In genomic region chr1:32742132-32742947, GRCh38 we compare ENCODE assay signal across 8 cellular contexts. TPM values are rescaled to one million over a fixed set of nuclear protein-coding genes. Genes with fewer than 3 reads are reported as not detected.
DNase-seq lines count a peak whose midpoint lies in the region; ATAC-seq and TF ChIP-seq lines count a peak whose summit lies in the region.

No MANE protein-coding gene starts in this region.

- CTCF ChIA-PET in T-cell (lab: Charles Lee), result no interaction called here

- H3K27me3 ChIP-seq in parathyroid adenoma (ENCODE audit: control insufficient read depth, insufficient read depth, low read length), result no peaks in the 10 kb centered on the region

- H3K4me1 Mint-ChIP-seq in T-cell, result no peaks in the 10 kb centered on the region

- H3K4me3 ChIP-seq in GM08714 (ENCODE audit: low read length) (0 out of 2 replicates have a peak overlapping the region, but pooled peaks have one; percentile 27), foreskin fibroblast (ENCODE audit: low read depth in 1 of 2, low read length in 2 of 2) (peak overlapping the region; percentile 72 to 74), parathyroid adenoma (ENCODE audit: low read depth, low read length) (peak overlapping the region; percentile 84)

- DNase-seq in T-cell (no peak), foreskin fibroblast (no peak), 8988T (no peak), KG1 (lab: John Stamatoyannopoulos, UW) (no peak), erythroblast (lab: John Stamatoyannopoulos, UW) (no peak)

- peak overlapping the region; percentile 82 for H3K4me2 ChIP-seq in parathyroid adenoma (ENCODE audit: low read length)

- no peaks in the 10 kb centered on the region for H3K9me3 ChIP-seq in parathyroid adenoma (ENCODE audit: control insufficient read depth, low read length)

- no peaks in the 10 kb centered on the region for H3K9me3 Mint-ChIP-seq in T-cell

- H3K36me3 ChIP-seq in parathyroid adenoma (ENCODE audit: control insufficient read depth, insufficient read depth, low read length), result no peaks in the 10 kb centered on the region

- no peaks in the 10 kb centered on the region for H3K36me3 Mint-ChIP-seq in T-cell

- H3K27ac Mint-ChIP-seq in T-cell, result peak overlapping the region in 1 of 2 donors; percentile 15

- POLR2A ChIA-PET in T-cell (lab: Charles Lee), result no interaction called here

- peaks cover 2% of the 10 kb centered on the region for H3K79me2 ChIP-seq in parathyroid adenoma

- peak in 2 of 4 experiments; percentile 16 to 19 for ATAC-seq in T-cell (replicated peaks in 1 of 4)
- ATAC-seq in HG02798 (IDR thresholded peaks at IDR 0.05; ENCODE audit: poor library complexity, unreplicated experiment), result no peak

- TF ChIP-seq CTCF in foreskin fibroblast (IDR thresholded peaks at IDR 0.05; ENCODE audit: low read depth, low read length) (no peak), parathyroid adenoma (IDR thresholded peaks at IDR 0.05) (no peak)

- H3K4me3 Mint-ChIP-seq in T-cell, result peak overlapping the region; percentile 52 to 70 (median 66)

- peaks cover 6 to 30% of the 10 kb centered on the region in 2 donors for H3K27me3 Mint-ChIP-seq in T-cell

- TF ChIP-seq POLR2A in erythroblast (IDR thresholded peaks at IDR 0.05; ENCODE audit: low read length), result no peak

- peak overlapping the region; percentile 67 for H3K9ac ChIP-seq in parathyroid adenoma

- H3K4me1 ChIP-seq in parathyroid adenoma, result peaks cover 7% of the 10 kb centered on the region

- peak overlapping the region; percentile 58 for H2AFZ ChIP-seq in parathyroid adenoma

- peak overlapping the region; percentile 93 for H3K27ac ChIP-seq in parathyroid adenoma

RNA-seq across cellular contexts. Expression of gene SYNC, which starts 39.8 kb away (rescaled TPM):
- under 1 TPM in 1 of 5 donors, not detected in 4; 0.07 TPM for total RNA-seq in T-cell

Comparison
In these comparisons a context has a peak if more than half of its experiments do, and no peak if none do; other contexts are left out.
1. H3K4me3 ChIP-seq: peak in every context shown above with its lines; median percentile 84 in parathyroid adenoma; 73 in foreskin fibroblast; 27 in GM08714.